In genomic region chr10:19003341-19003740, GRCh38 we compare ENCODE assay signal across 24 cellular contexts. TPM values are rescaled to one million over a fixed set of nuclear protein-coding genes. Genes with fewer than 3 reads are reported as not detected.
"Had no signal": no experiment of that assay in that cellular context is flagged by ENCODE, and none has a peak within 500 bp of the region (broad histone marks: within the 10 kb centered on the region; RNA-seq: fewer than 3 reads in every experiment).

No MANE protein-coding gene starts in this region.

- H3K9ac ChIP-seq: SK-N-SH had no signal

- H3K27me3 ChIP-seq: body of pancreas, cardiac muscle cell, foreskin keratinocyte, transverse colon had no signal

- H3K4me1 ChIP-seq: body of pancreas, foreskin keratinocyte, transverse colon had no signal

- H3K4me2 ChIP-seq: SK-N-SH had no signal

- H3K27ac ChIP-seq: body of pancreas, cardiac muscle cell, foreskin keratinocyte, skin epidermis, transverse colon, VCaP had no signal

- H3K9me3 ChIP-seq: body of pancreas, transverse colon had no signal

- H3K36me3 ChIP-seq: cardiac muscle cell, transverse colon had no signal

- DNase-seq: activated CD4-positive, alpha-beta memory T cell treated with anti-CD3 and anti-CD28 coated beads, Interleukin-2, amount 10 ng/mL, durations not matched to agents 7 days and 5 days; activated CD4-positive, alpha-beta T cell treated with anti-CD3 and anti-CD28 coated beads, Interleukin-2, amount 10 ng/mL, durations not matched to agents 24 days and 14 days; activated effector memory CD4-positive, alpha-beta T cell treated with Interleukin-2 at 50 U/mL for 16 hours; activated naive CD4-positive, alpha-beta T cell treated with anti-CD3 and anti-CD28 coated beads for 36 hours; activated naive CD8-positive, alpha-beta T cell treated with anti-CD3 and anti-CD28 coated beads, Interleukin-2, amount 10 ng/mL, durations not matched to agents 7 days and 5 days; activated T-cell treated with anti-CD3 and anti-CD28 coated beads, Interleukin-2, amount 50 U/mL, for 72 hours; body of pancreas; endodermal cell; foreskin keratinocyte; glutamatergic neuron; hypothalamus; naive B cell; occipital lobe; posterior cingulate gyrus; SK-N-SH; stimulated activated CD4-positive, alpha-beta T cell treated with anti-CD3 and anti-CD28 coated beads, Interleukin-2, amount 100 ng/mL, for 24 hours; transverse colon had no signal

- H3K4me3 ChIP-seq: body of pancreas, cardiac muscle cell, lung, skin epidermis, transverse colon had no signal

- ATAC-seq: activated CD4-positive, CD25-positive, alpha-beta regulatory T cell treated with anti-CD3 and anti-CD28 coated beads, Interleukin-2, amount 50 U/mL, for 24 hours; activated T-cell treated with anti-CD3 and anti-CD28 coated beads, Interleukin-2, amount 50 U/mL, for 72 hours; body of pancreas; foreskin keratinocyte; stimulated activated memory B cell treated with anti-CD40 and anti-IgM and Interleukin-4, amounts not matched to agents 10 μg/mL and 1 μg/mL and 100 μg/mL, for 72 hours had no signal

RNA-seq across cellular contexts. Expression of gene MALRD1, which starts 45.3 kb away (rescaled TPM):
- total RNA-seq: activated CD4-positive, alpha-beta memory T cell treated with anti-CD3 and anti-CD28 coated beads, Interleukin-2, amount 10 ng/mL, durations not matched to agents 7 days and 5 days; activated CD4-positive, alpha-beta T cell treated with anti-CD3 and anti-CD28 coated beads, Interleukin-2, amount 10 ng/mL, durations not matched to agents 24 days and 14 days; activated naive CD4-positive, alpha-beta T cell treated with anti-CD3 and anti-CD28 coated beads for 36 hours; activated naive CD8-positive, alpha-beta T cell treated with anti-CD3 and anti-CD28 coated beads, Interleukin-2, amount 10 ng/mL, durations not matched to agents 7 days and 5 days; activated T-cell treated with anti-CD3 and anti-CD28 coated beads, Interleukin-2, amount 50 U/mL, for 72 hours; T-helper 2 cell treated with Interferon-gamma antibody and Interleukin-4, amounts not matched to agents 100 ng/mL and 5 ng/mL, for 36 hours had no signal
- polyA plus RNA-seq: foreskin keratinocyte, SK-N-SH had no signal
